Comparison of ENCODE assay signal across 1 cellular context in the genomic region with DNA sequence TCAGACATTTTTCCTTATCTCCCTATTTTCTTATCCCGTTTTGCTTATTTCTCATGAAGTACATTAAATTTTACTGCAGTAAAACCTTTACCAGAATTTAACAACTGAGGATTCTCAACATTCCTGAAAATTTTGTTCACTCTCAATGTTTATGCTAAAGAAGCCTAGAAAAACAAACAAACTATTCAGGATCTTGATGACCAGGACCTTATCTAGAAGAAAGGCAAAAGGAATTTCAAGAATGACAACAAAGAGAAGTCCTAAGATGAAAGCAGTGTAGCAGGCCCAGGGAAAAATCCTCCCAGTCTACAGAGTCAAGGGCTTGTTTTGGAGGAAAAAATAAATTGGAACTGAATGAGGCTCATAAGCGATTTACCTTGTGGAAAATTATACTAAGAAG.
TF ChIP-seq lines count a peak whose summit lies in the region.

No MANE protein-coding gene starts in this region.

TF ChIP-seq in H1, 55 proteins besides CTCF, POLR2A, EP300 and RAD21 (continued from another document):
- TF ChIP-seq CHD7 (IDR thresholded peaks at IDR 0.05; ENCODE audit: insufficient replicate concordance, low read length): peak; percentile 65
- TF ChIP-seq SP1 (IDR thresholded peaks at IDR 0.05; ENCODE audit: low read depth, low read length): 0 out of 2 replicates have a peak, but pooled peaks have one; percentile 26
- peak; percentile 82 for TF ChIP-seq TEAD4 (IDR thresholded peaks at IDR 0.05; ENCODE audit: low read depth, low read length)
- TF ChIP-seq KDM1A (IDR thresholded peaks at IDR 0.05; ENCODE audit: borderline replicate concordance, low read length): no peak
TF ChIP-seq in H1: peak in this region for 3.
